11 cellular contexts compared by ENCODE assay signal in genomic region chr11:79413258-79413657, GRCh38. TPM values are rescaled to one million over a fixed set of nuclear protein-coding genes. Genes with fewer than 3 reads are reported as not detected.
DNase-seq lines count a peak whose midpoint lies in the region; ATAC-seq, FAIRE-seq and TF ChIP-seq lines count a peak whose summit lies in the region.
"Had no signal": no experiment of that assay in that cellular context is flagged by ENCODE, and none has a peak within 500 bp of the region (broad histone marks: within the 10 kb centered on the region; RNA-seq: fewer than 3 reads in every experiment).

No MANE protein-coding gene starts in this region.

- no peak overlapping the region for H3K4me3 Mint-ChIP-seq in MCF 10A (ENCODE audit: unreplicated experiment)
- H3K4me3 Mint-ChIP-seq: activated CD8-positive, alpha-beta T cell treated with anti-CD3 and anti-CD28 coated beads for 36 hours had no signal

- DNase-seq in NCI-H2081 (lab: John Stamatoyannopoulos, UW) (peak; percentile 41 to 48), NCI-H2081 treated with DMSO at 0.1 percent for 48 hours (lab: John Stamatoyannopoulos, UW) (no peak), MCF 10A (ENCODE audit: unreplicated experiment) (peak; percentile 91), kidney epithelial cell (ENCODE audit: low read depth) (peak; percentile 56), urothelium cell line (ENCODE audit: low spot score) (peak; percentile 50), NCI-H1436 treated with DMSO at 0.1 percent for 48 hours (lab: John Stamatoyannopoulos, UW) (no peak)
- DNase-seq: activated CD8-positive, alpha-beta T cell treated with anti-CD3 and anti-CD28 coated beads for 36 hours had no signal

- ATAC-seq in GM21576 (IDR thresholded peaks at IDR 0.05; ENCODE audit: unreplicated experiment): no peak
- ATAC-seq in HG02588 (IDR thresholded peaks at IDR 0.05; ENCODE audit: unreplicated experiment): no peak
- ATAC-seq: activated CD8-positive, alpha-beta T cell treated with anti-CD3 and anti-CD28 coated beads for 36 hours had no signal

- H3K4me1 Mint-ChIP-seq in MCF 10A (ENCODE audit: insufficient read depth, unreplicated experiment): peaks cover 45% of the 10 kb centered on the region

- H3K9me3 Mint-ChIP-seq in MCF 10A (ENCODE audit: unreplicated experiment): peaks cover 6% of the 10 kb centered on the region

- BruUV-seq in MCF 10A (replicated peaks; lab: Mats Ljungman, UMichigan): no TSS peak

- POLR2A ChIA-PET in MCF 10A (lab: Yijun Ruan, JAX): interaction anchor here (1.4 to 3.4 kb wide), 3 partner anchors 9 to 26 kb away, joined by 4 to 15 read pairs (median 14); partner anchors contain the start of gene TENM4

- TF ChIP-seq CTCF in MCF 10A (IDR thresholded peaks at IDR 0.05; ENCODE audit: unreplicated experiment) (no peak), kidney epithelial cell (IDR thresholded peaks at IDR 0.05; ENCODE audit: insufficient read depth, low read length, poor library complexity, severe bottlenecking) (no peak)

- H3K36me3 Mint-ChIP-seq in MCF 10A (ENCODE audit: insufficient read depth, unreplicated experiment): no peaks in the 10 kb centered on the region

- H3K27me3 ChIP-seq in kidney epithelial cell (ENCODE audit: control insufficient read depth, insufficient read depth, low read length): no peaks in the 10 kb centered on the region

- intact Hi-C loops in MCF 10A (cut with micrococcal nuclease): no loop called here

- no peak overlapping the region for H3K27ac Mint-ChIP-seq in MCF 10A (ENCODE audit: low read depth, unreplicated experiment)
- H3K27ac Mint-ChIP-seq: activated CD8-positive, alpha-beta T cell treated with anti-CD3 and anti-CD28 coated beads for 36 hours had no signal

- FAIRE-seq in urothelium cell line (lab: Jason Lieb, UNC): peak; percentile 37
- FAIRE-seq: A204.1 had no signal

- no peaks in the 10 kb centered on the region for H3K27me3 Mint-ChIP-seq in MCF 10A (ENCODE audit: insufficient read depth, unreplicated experiment)
- H3K27me3 Mint-ChIP-seq: activated CD8-positive, alpha-beta T cell treated with anti-CD3 and anti-CD28 coated beads for 36 hours had no signal

- CTCF ChIA-PET in MCF 10A (lab: Yijun Ruan, JAX): interaction anchor here (0.7 to 5.7 kb wide), 12 partner anchors 8 to 767 kb away, joined by 3 to 62 read pairs (median 4); no protein-coding TSS in a partner anchor

- no peak overlapping the region for H3K4me3 ChIP-seq in kidney epithelial cell (ENCODE audit: low read depth, low read length)

- no peaks in the 10 kb centered on the region for H3K36me3 ChIP-seq in kidney epithelial cell (ENCODE audit: control insufficient read depth, insufficient read depth, low read length)

RNA-seq across cellular contexts. Expression of gene TENM4, which starts 27.6 kb away (rescaled TPM):
- total RNA-seq in MCF 10A (2022) (5.0 and 9.9 TPM in 2 replicates), kidney epithelial cell (35.3 and 49.4 TPM in 2 replicates)
- total RNA-seq: activated CD8-positive, alpha-beta T cell treated with anti-CD3 and anti-CD28 coated beads for 36 hours; lung microvascular endothelial cell had no signal

Comparison
In these comparisons a context has a peak if more than half of its experiments do, and no peak if none do; other contexts are left out.
1. DNase-seq: peak in NCI-H2081 (2 of 2), MCF 10A (single experiment), kidney epithelial cell (single experiment) and urothelium cell line (single experiment); none in NCI-H2081 treated with DMSO at 0.1 percent for 48 hours (single experiment) and NCI-H1436 treated with DMSO at 0.1 percent for 48 hours (single experiment).